Comparison of ENCODE assay signal across 8 cellular contexts in the genomic region with DNA sequence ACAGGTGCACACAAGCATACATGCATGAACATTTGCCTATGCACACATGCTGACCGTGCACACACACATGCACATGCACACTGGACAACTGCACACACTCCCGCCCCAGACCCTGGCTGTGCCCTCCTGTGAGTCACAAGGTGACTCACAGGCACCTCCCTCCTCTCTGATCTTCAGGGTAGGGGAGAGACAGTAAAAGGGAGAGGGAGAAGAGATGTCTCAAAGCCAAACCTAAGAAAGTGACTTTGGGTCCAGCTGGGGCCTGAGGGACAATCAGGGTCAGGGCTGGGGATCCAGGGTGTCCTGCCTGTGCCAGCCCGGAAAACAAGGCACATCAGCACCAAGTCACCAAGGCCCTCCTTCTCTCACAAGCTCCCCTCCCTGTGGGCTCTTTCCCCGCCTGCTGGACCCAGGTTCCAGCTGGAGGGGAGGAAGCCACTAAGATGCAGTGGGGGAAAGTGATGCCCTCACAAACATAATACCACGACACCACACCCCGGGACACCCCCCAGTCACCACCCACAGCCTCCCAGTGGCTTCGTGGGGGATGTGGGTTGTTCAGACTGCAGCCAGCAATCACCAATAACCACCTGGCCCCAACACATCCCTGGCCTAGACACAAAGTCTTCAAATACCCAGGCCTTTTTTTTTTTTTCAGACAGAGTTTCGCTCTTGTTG. TPM values are rescaled to one million over a fixed set of nuclear protein-coding genes. Genes with fewer than 3 reads are reported as not detected.
A peak's percentile ranks its signal among the peaks of the same experiment; 100 is the strongest.
DNase-seq lines count a peak whose midpoint lies in the region; ATAC-seq, FAIRE-seq and TF ChIP-seq lines count a peak whose summit lies in the region.

No MANE protein-coding gene starts in this region.

- no peaks in the 10 kb centered on the region for H3K9me3 Mint-ChIP-seq in activated naive CD4-positive, alpha-beta T cell treated with anti-CD3 and anti-CD28 coated beads, Interleukin-2, amount 10 ng/mL, durations not matched to agents 7 days and 5 days
- no peaks in the 10 kb centered on the region for H3K9me3 Mint-ChIP-seq in stimulated activated naive CD8-positive, alpha-beta T cell treated with anti-CD3 and anti-CD28 coated beads, Interleukin-15, amount 100 ng/mL, for 72 hours

- FAIRE-seq in D721Med (lab: Jason Lieb, UNC) = no peak

- DNase-seq in activated naive CD4-positive, alpha-beta T cell treated with anti-CD3 and anti-CD28 coated beads, Interleukin-2, amount 10 ng/mL, durations not matched to agents 7 days and 5 days = peak; percentile 37
- DNase-seq in activated naive CD4-positive, alpha-beta T cell treated with Interleukin-2 at 50 U/mL for 16 hours = no peak
- no peak for DNase-seq in T-helper 17 cell
- DNase-seq in fibroblast of mammary gland (ENCODE audit: low read depth) = peak; percentile 75
- peak; percentile 32 to 75 for DNase-seq in stimulated activated naive CD8-positive, alpha-beta T cell treated with anti-CD3 and anti-CD28 coated beads, Interleukin-15, amount 100 ng/mL, for 72 hours
- DNase-seq in NCI-H1092 (lab: John Stamatoyannopoulos, UW) = no peak
- DNase-seq in D721Med (ENCODE audit: insufficient read length, low spot score) = no peak

- CTCF ChIA-PET in activated naive CD4-positive, alpha-beta T cell treated with anti-CD3 and anti-CD28 coated beads, Interleukin-2, amount 10 ng/mL, durations not matched to agents 7 days and 5 days (lab: Charles Lee) = interaction anchor here (1.3 kb wide), 1 partner anchor 34 kb away, joined by 4 read pairs; no protein-coding TSS in a partner anchor

- peaks cover 51% of the 10 kb centered on the region for H3K27me3 Mint-ChIP-seq in activated naive CD4-positive, alpha-beta T cell treated with anti-CD3 and anti-CD28 coated beads, Interleukin-2, amount 10 ng/mL, durations not matched to agents 7 days and 5 days
- peaks cover 10% of the 10 kb centered on the region for H3K27me3 Mint-ChIP-seq in T-helper 17 cell
- H3K27me3 Mint-ChIP-seq in stimulated activated naive CD8-positive, alpha-beta T cell treated with anti-CD3 and anti-CD28 coated beads, Interleukin-15, amount 100 ng/mL, for 72 hours = peaks cover 37% of the 10 kb centered on the region

- no peak overlapping the region for H3K27ac Mint-ChIP-seq in activated naive CD4-positive, alpha-beta T cell treated with anti-CD3 and anti-CD28 coated beads, Interleukin-2, amount 10 ng/mL, durations not matched to agents 7 days and 5 days
- H3K27ac Mint-ChIP-seq in T-helper 17 cell = peak overlapping the region; percentile 29
- H3K27ac Mint-ChIP-seq in stimulated activated naive CD8-positive, alpha-beta T cell treated with anti-CD3 and anti-CD28 coated beads, Interleukin-15, amount 100 ng/mL, for 72 hours = peak overlapping the region; percentile 15 to 87

- TF ChIP-seq CTCF in fibroblast of mammary gland (conservative IDR thresholded peaks at IDR 0.05; ENCODE audit: control insufficient read depth, insufficient read depth, low read depth, low read length) = no peak
- no peak for TF ChIP-seq CTCF in D721Med (IDR thresholded peaks at IDR 0.05; ENCODE audit: insufficient read depth, missing control alignments)

- H3K4me3 Mint-ChIP-seq in activated naive CD4-positive, alpha-beta T cell treated with anti-CD3 and anti-CD28 coated beads, Interleukin-2, amount 10 ng/mL, durations not matched to agents 7 days and 5 days = no peak overlapping the region
- H3K4me3 Mint-ChIP-seq in T-helper 17 cell = peak overlapping the region; percentile 36
- peak overlapping the region in 1 of 2 donors; percentile 60 for H3K4me3 Mint-ChIP-seq in stimulated activated naive CD8-positive, alpha-beta T cell treated with anti-CD3 and anti-CD28 coated beads, Interleukin-15, amount 100 ng/mL, for 72 hours

- no peaks in the 10 kb centered on the region for H3K36me3 Mint-ChIP-seq in activated naive CD4-positive, alpha-beta T cell treated with anti-CD3 and anti-CD28 coated beads, Interleukin-2, amount 10 ng/mL, durations not matched to agents 7 days and 5 days
- H3K36me3 Mint-ChIP-seq in T-helper 17 cell (ENCODE audit: low read depth) = no peaks in the 10 kb centered on the region

- no peaks in the 10 kb centered on the region for H3K9me3 ChIP-seq in T-helper 17 cell (ENCODE audit: control insufficient read depth, low read length, poor library complexity, severe bottlenecking)

- peaks cover 32% of the 10 kb centered on the region for H3K4me1 Mint-ChIP-seq in activated naive CD4-positive, alpha-beta T cell treated with anti-CD3 and anti-CD28 coated beads, Interleukin-2, amount 10 ng/mL, durations not matched to agents 7 days and 5 days
- peaks cover 29% of the 10 kb centered on the region for H3K4me1 Mint-ChIP-seq in T-helper 17 cell
- H3K4me1 Mint-ChIP-seq in stimulated activated naive CD8-positive, alpha-beta T cell treated with anti-CD3 and anti-CD28 coated beads, Interleukin-15, amount 100 ng/mL, for 72 hours = peaks cover 25% of the 10 kb centered on the region

- no peak overlapping the region for H3K4me3 ChIP-seq in fibroblast of mammary gland (ENCODE audit: control insufficient read depth, low read depth, low read length)

- ATAC-seq in T-helper 17 cell = peak; percentile 83
- ATAC-seq in stimulated activated naive CD8-positive, alpha-beta T cell treated with anti-CD3 and anti-CD28 coated beads, Interleukin-15, amount 100 ng/mL, for 72 hours = peak; percentile 94
- no peak for ATAC-seq in GM21825 (IDR thresholded peaks at IDR 0.05; ENCODE audit: unreplicated experiment)

RNA-seq across cellular contexts. Expression of a gene that starts 39.3 kb away (rescaled TPM):
- 1 to 10 TPM; 2.8 to 4.4 TPM for total RNA-seq in T-helper 17 cell

RNA-seq across cellular contexts. Expression of a gene that starts 53.0 kb away (rescaled TPM):
- 10 to 100 TPM; 73.9 to 87.9 TPM for total RNA-seq in T-helper 17 cell

Comparison
In these comparisons a context has a peak if more than half of its experiments do, and no peak if none do; other contexts are left out.
1. DNase-seq: peak in activated naive CD4-positive, alpha-beta T cell treated with anti-CD3 and anti-CD28 coated beads, Interleukin-2, amount 10 ng/mL, durations not matched to agents 7 days and 5 days (single experiment), fibroblast of mammary gland (single experiment) and stimulated activated naive CD8-positive, alpha-beta T cell treated with anti-CD3 and anti-CD28 coated beads, Interleukin-15, amount 100 ng/mL, for 72 hours (2 of 2); none in activated naive CD4-positive, alpha-beta T cell treated with Interleukin-2 at 50 U/mL for 16 hours (single experiment), T-helper 17 cell (0 of 3), NCI-H1092 (single experiment) and D721Med (single experiment).